In genomic region chr2:241225545-241225944, GRCh38 we compare ENCODE assay signal across 12 cellular contexts.
"Had no signal": no experiment of that assay in that cellular context is flagged by ENCODE, and none has a peak within 500 bp of the region (broad histone marks: within the 10 kb centered on the region; RNA-seq: fewer than 3 reads in every experiment).

No MANE protein-coding gene starts in this region.

- H3K9me3 ChIP-seq: transverse colon had no signal

- ATAC-seq: activated naive CD4-positive, alpha-beta T cell treated with anti-CD3 and anti-CD28 coated beads, Interleukin-2, amount 50 U/mL, for 72 hours; activated T-cell treated with anti-CD3 and anti-CD28 coated beads, Interleukin-2, amount 50 U/mL, for 72 hours; stimulated activated effector memory CD8-positive, alpha-beta T cell treated with anti-CD3 and anti-CD28 coated beads, Interleukin-12 subunit alpha, Interleukin-12 subunit beta, amount 100 ng/mL, for 72 hours had no signal

- H3K27me3 ChIP-seq: transverse colon had no signal

- DNase-seq: activated CD4-positive, alpha-beta T cell treated with anti-CD3 and anti-CD28 coated beads, Interleukin-2, amount 10 ng/mL, durations not matched to agents 7 days and 5 days; activated CD8-positive, alpha-beta memory T cell treated with anti-CD3 and anti-CD28 coated beads, Interleukin-2, amount 50 U/mL, for 48 hours; activated gamma-delta T cell; activated T-cell treated with anti-CD3 and anti-CD28 coated beads, Interleukin-2, amount 50 U/mL, for 72 hours; amygdala; dermis blood vessel endothelial cell; foreskin melanocyte; immature natural killer cell; transverse colon had no signal

- H3K4me3 ChIP-seq: transverse colon had no signal

- H3K27ac ChIP-seq: epithelial cell of prostate, transverse colon had no signal
